Comparison of ENCODE assay signal across 8 cellular contexts in the genomic region with DNA sequence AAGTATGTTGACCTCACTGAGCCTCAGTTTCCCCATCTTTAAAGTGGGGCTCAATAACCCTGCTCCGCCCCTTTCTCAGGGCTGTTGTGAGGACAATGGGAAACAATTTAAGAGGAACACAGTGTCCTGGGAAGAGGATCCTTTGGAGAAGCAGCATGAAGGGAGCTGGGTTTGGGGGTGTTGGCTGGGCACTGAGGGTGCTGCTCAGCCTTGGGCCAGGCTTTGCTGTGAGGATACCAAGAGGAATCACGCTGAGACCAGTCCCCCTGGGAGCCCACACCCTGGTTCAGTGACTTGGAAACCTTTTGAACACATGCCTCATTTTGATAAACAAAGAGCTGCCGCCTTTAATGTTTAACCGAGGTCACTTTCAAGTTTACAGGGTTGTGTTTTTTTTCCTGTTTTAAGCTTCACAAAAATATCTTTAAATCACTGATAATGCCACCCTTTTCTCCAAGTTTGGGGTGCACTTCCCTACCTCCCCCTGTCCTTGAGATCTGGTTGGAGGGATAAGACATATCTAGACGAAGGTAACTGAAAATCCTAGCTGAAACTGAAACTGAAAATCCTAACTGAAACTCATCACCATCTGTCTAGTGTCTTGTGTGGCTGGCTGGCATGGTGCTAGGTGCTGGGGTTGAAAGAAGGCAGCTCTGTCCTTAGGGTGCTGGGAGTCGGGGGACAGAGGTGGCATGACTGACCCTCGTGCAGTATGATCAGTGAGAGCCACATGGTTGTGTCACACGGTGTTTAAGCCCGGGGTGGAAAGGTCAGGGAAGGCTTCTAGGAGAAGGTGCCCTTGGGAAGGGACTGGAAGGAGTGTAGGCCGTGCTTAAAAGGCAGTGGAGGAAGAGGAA. TPM values are rescaled to one million over a fixed set of nuclear protein-coding genes. Genes with fewer than 3 reads are reported as not detected.
DNase-seq lines count a peak whose midpoint lies in the region; ATAC-seq, FAIRE-seq and TF ChIP-seq lines count a peak whose summit lies in the region.

No MANE protein-coding gene starts in this region.

- no peaks in the 10 kb centered on the region for H3K27me3 Mint-ChIP-seq in activated T-helper 1 cell treated with anti-CD3 and anti-CD28 coated beads, Interleukin-12 subunit alpha, Interleukin-12 subunit beta, Interleukin-2, Interleukin-4 antibody, amounts not matched to agents 30 ng/mL and 10 ng/mL and 1 ng/mL, durations not matched to agents 14 hours and 24 hours and 36 hours (ENCODE audit: insufficient read depth)

- TF ChIP-seq CTCF in kidney (IDR thresholded peaks at IDR 0.05; ENCODE audit: borderline replicate concordance, extremely low read depth, insufficient read depth): no peak

- FAIRE-seq in kidney (lab: Jason Lieb, UNC): no peak

- H3K36me3 Mint-ChIP-seq in activated T-helper 1 cell treated with anti-CD3 and anti-CD28 coated beads, Interleukin-12 subunit alpha, Interleukin-12 subunit beta, Interleukin-2, Interleukin-4 antibody, amounts not matched to agents 30 ng/mL and 10 ng/mL and 1 ng/mL, durations not matched to agents 14 hours and 24 hours and 36 hours (ENCODE audit: low read depth): peaks cover 22% of the 10 kb centered on the region

- H3K4me1 ChIP-seq in kidney (ENCODE audit: control insufficient read depth in 1 of 2, insufficient read depth in 1 of 2, low read depth in 1 of 2, low read length in 2 of 2): peaks cover 39 to 46% of the 10 kb centered on the region in 2 donors

- H3K27ac Mint-ChIP-seq in activated T-helper 1 cell treated with anti-CD3 and anti-CD28 coated beads, Interleukin-12 subunit alpha, Interleukin-12 subunit beta, Interleukin-2, Interleukin-4 antibody, amounts not matched to agents 30 ng/mL and 10 ng/mL and 1 ng/mL, durations not matched to agents 14 hours and 24 hours and 36 hours: peak overlapping the region; percentile 95

- peak overlapping the region; percentile 68 to 79 for H3K4me3 ChIP-seq in kidney (ENCODE audit: low read length in 2 of 2)

- no peaks in the 10 kb centered on the region for H3K9me3 Mint-ChIP-seq in activated T-helper 1 cell treated with anti-CD3 and anti-CD28 coated beads, Interleukin-12 subunit alpha, Interleukin-12 subunit beta, Interleukin-2, Interleukin-4 antibody, amounts not matched to agents 30 ng/mL and 10 ng/mL and 1 ng/mL, durations not matched to agents 14 hours and 24 hours and 36 hours

- peak overlapping the region; percentile 95 for H3K4me3 Mint-ChIP-seq in activated T-helper 1 cell treated with anti-CD3 and anti-CD28 coated beads, Interleukin-12 subunit alpha, Interleukin-12 subunit beta, Interleukin-2, Interleukin-4 antibody, amounts not matched to agents 30 ng/mL and 10 ng/mL and 1 ng/mL, durations not matched to agents 14 hours and 24 hours and 36 hours

- peak overlapping the region; percentile 91 to 96 for H3K27ac ChIP-seq in kidney (ENCODE audit: low read depth in 2 of 2, low read length in 2 of 2)

- no peaks in the 10 kb centered on the region for H3K36me3 ChIP-seq in kidney (ENCODE audit: control insufficient read depth in 1 of 2, insufficient read depth in 2 of 2, low read length in 2 of 2)

- H3K9me3 ChIP-seq in kidney (ENCODE audit: control insufficient read depth in 1 of 2, low read length in 2 of 2): no peaks in the 10 kb centered on the region

- peak; percentile 44 for ATAC-seq in GM21367 (IDR thresholded peaks at IDR 0.05; ENCODE audit: unreplicated experiment)

- H3K4me1 Mint-ChIP-seq in activated T-helper 1 cell treated with anti-CD3 and anti-CD28 coated beads, Interleukin-12 subunit alpha, Interleukin-12 subunit beta, Interleukin-2, Interleukin-4 antibody, amounts not matched to agents 30 ng/mL and 10 ng/mL and 1 ng/mL, durations not matched to agents 14 hours and 24 hours and 36 hours (ENCODE audit: low read depth): peaks cover 52% of the 10 kb centered on the region

- intact Hi-C loops in activated T-helper 1 cell treated with anti-CD3 and anti-CD28 coated beads, Interleukin-12 subunit alpha, Interleukin-12 subunit beta, Interleukin-2, Interleukin-4 antibody, amounts not matched to agents 30 ng/mL and 10 ng/mL and 1 ng/mL, durations not matched to agents 14 hours and 24 hours and 36 hours (cut with micrococcal nuclease): loop anchor here (1.0 to 10.0 kb wide), 3 partner anchors 15 to 611 kb away; partner anchors contain the start of gene ATP6V0E2
- intact Hi-C loops in kidney (cut with DNase I): no loop called here

- DNase-seq in Daoy (ENCODE audit: low read depth) (peak; percentile 40), HT-29 (ENCODE audit: low spot score) (peak; percentile 41), kidney (no peak), activated gamma-delta T cell (lab: John Stamatoyannopoulos, UW) (no peak), NCI-H82 treated with DMSO at 0.1 percent for 48 hours (lab: John Stamatoyannopoulos, UW; ENCODE audit: unreplicated experiment) (no peak)
- DNase-seq in activated T-helper 1 cell treated with anti-CD3 and anti-CD28 coated beads, Interleukin-12 subunit alpha, Interleukin-12 subunit beta, Interleukin-2, Interleukin-4 antibody, amounts not matched to agents 30 ng/mL and 10 ng/mL and 1 ng/mL, durations not matched to agents 14 hours and 24 hours and 36 hours (ENCODE audit: low spot score): peak; percentile 33
- peak; percentile 25 for DNase-seq in stimulated activated naive CD4-positive, alpha-beta T cell treated with Interleukin-2 at 50 U/mL for 16 hours (lab: John Stamatoyannopoulos, UW)

- peak overlapping the region; percentile 43 to 95 for H3K9ac ChIP-seq in kidney (ENCODE audit: low read length in 2 of 2)

RNA-seq across cellular contexts. Expression of gene ZNF775, which starts 27.7 kb away (rescaled TPM):
- total RNA-seq in Daoy (2014; rRNA removed; shearing (Covaris generic)): 9.1 and 18.2 TPM in 2 replicates
- 9.9 and 10.7 TPM in 2 replicates for total RNA-seq in HT-29 (2014; rRNA removed; shearing (Covaris generic))
- 3.9 and 4.5 TPM in 2 replicates for total RNA-seq in activated T-helper 1 cell treated with anti-CD3 and anti-CD28 coated beads, Interleukin-12 subunit alpha, Interleukin-12 subunit beta, Interleukin-2, Interleukin-4 antibody, amounts not matched to agents 30 ng/mL and 10 ng/mL and 1 ng/mL, durations not matched to agents 14 hours and 24 hours and 36 hours
- total RNA-seq in kidney: 3.7 TPM
- polyA plus RNA-seq in kidney (ENCODE audit: insufficient read depth, low read depth, low replicate concordance): 5.2 TPM

RNA-seq across cellular contexts. Expression of gene REPIN1, which starts 38.2 kb away (rescaled TPM):
- total RNA-seq in Daoy (2014; rRNA removed; shearing (Covaris generic)): 129 and 131 TPM in 2 replicates
- total RNA-seq in HT-29 (2014; rRNA removed; shearing (Covaris generic)): 420 and 443 TPM in 2 replicates
- 67.2 and 67.4 TPM in 2 replicates for total RNA-seq in activated T-helper 1 cell treated with anti-CD3 and anti-CD28 coated beads, Interleukin-12 subunit alpha, Interleukin-12 subunit beta, Interleukin-2, Interleukin-4 antibody, amounts not matched to agents 30 ng/mL and 10 ng/mL and 1 ng/mL, durations not matched to agents 14 hours and 24 hours and 36 hours
- total RNA-seq in kidney: 95.8 TPM
- polyA plus RNA-seq in kidney (ENCODE audit: insufficient read depth, low read depth, low replicate concordance): 53.7 TPM

RNA-seq across cellular contexts. Expression of gene GIMAP8, which starts 43.6 kb away (rescaled TPM):
- total RNA-seq in Daoy (2014; rRNA removed; shearing (Covaris generic)): not detected in 2 replicates
- total RNA-seq in HT-29 (2014; rRNA removed; shearing (Covaris generic)): not detected in 2 replicates
- total RNA-seq in activated T-helper 1 cell treated with anti-CD3 and anti-CD28 coated beads, Interleukin-12 subunit alpha, Interleukin-12 subunit beta, Interleukin-2, Interleukin-4 antibody, amounts not matched to agents 30 ng/mL and 10 ng/mL and 1 ng/mL, durations not matched to agents 14 hours and 24 hours and 36 hours: 9.2 and 9.4 TPM in 2 replicates
- 24.3 TPM for total RNA-seq in kidney
- polyA plus RNA-seq in kidney (ENCODE audit: insufficient read depth, low read depth, low replicate concordance): 10.2 TPM

Comparison
In these comparisons a context has a peak if more than half of its experiments do, and no peak if none do; other contexts are left out.
1. DNase-seq: peak in Daoy (single experiment), HT-29 (single experiment), activated T-helper 1 cell treated with anti-CD3 and anti-CD28 coated beads, Interleukin-12 subunit alpha, Interleukin-12 subunit beta, Interleukin-2, Interleukin-4 antibody, amounts not matched to agents 30 ng/mL and 10 ng/mL and 1 ng/mL, durations not matched to agents 14 hours and 24 hours and 36 hours (single experiment) and stimulated activated naive CD4-positive, alpha-beta T cell treated with Interleukin-2 at 50 U/mL for 16 hours (single experiment); none in kidney (single experiment), activated gamma-delta T cell (single experiment) and NCI-H82 treated with DMSO at 0.1 percent for 48 hours (single experiment).
2. RNA of gene GIMAP8, which starts 43.6 kb away (total RNA-seq): 24.3 TPM in kidney (single experiment) and 9.2 to 9.4 TPM in activated T-helper 1 cell treated with anti-CD3 and anti-CD28 coated beads, Interleukin-12 subunit alpha, Interleukin-12 subunit beta, Interleukin-2, Interleukin-4 antibody, amounts not matched to agents 30 ng/mL and 10 ng/mL and 1 ng/mL, durations not matched to agents 14 hours and 24 hours and 36 hours; not detected in Daoy and not detected in HT-29; every median in the first group is over 10 times any median in the second.